Comparison of ENCODE assay signal across 17 cellular contexts in the genomic region with DNA sequence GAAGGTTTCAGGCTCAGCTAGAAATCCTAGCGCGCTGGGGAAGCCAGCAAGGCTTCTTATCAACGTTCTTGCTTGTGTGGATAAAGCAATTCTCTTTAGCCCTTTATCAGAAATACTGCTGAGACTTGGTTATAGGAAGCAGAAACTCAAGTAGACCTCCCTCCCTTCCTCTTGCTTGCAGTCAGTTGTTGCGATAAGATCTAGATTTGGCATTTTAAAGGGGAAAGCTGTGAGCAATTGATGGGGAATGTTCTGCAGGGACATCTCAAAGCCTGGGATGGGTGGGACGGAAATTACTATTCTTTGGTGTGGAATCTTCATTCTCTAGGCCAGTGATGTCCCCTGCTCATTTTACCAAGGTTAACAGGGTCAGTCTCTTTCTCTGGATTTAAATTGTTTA.
DNase-seq lines count a peak whose midpoint lies in the region; ATAC-seq and TF ChIP-seq lines count a peak whose summit lies in the region.
"Had no signal": no experiment of that assay in that cellular context is flagged by ENCODE, and none has a peak within 500 bp of the region (broad histone marks: within the 10 kb centered on the region; RNA-seq: fewer than 3 reads in every experiment).

No MANE protein-coding gene starts in this region.

- no peak overlapping the region for H3K9ac ChIP-seq in NT2/D1 (ENCODE audit: insufficient read length, low read depth)
- no peak overlapping the region for H3K9ac ChIP-seq in neural progenitor cell

- H2AFZ ChIP-seq in neural progenitor cell (replicated peaks) = no peak overlapping the region

- H3K79me2 ChIP-seq in neural progenitor cell (ENCODE audit: low read depth) = no peaks in the 10 kb centered on the region

- H3K9me3 ChIP-seq in NT2/D1 (ENCODE audit: insufficient read depth, low read length) = no peaks in the 10 kb centered on the region
- no peaks in the 10 kb centered on the region for H3K9me3 ChIP-seq in neural progenitor cell (ENCODE audit: low read depth)
- H3K9me3 ChIP-seq: neutrophil, right lobe of liver had no signal

- H3K36me3 Mint-ChIP-seq in neural progenitor cell = no peaks in the 10 kb centered on the region
- H3K36me3 Mint-ChIP-seq: CD4-positive, alpha-beta memory T cell; stimulated activated effector memory CD8-positive, alpha-beta T cell treated with anti-CD3 and anti-CD28 coated beads, Interleukin-12 subunit alpha, Interleukin-12 subunit beta, amount 100 ng/mL, for 72 hours had no signal

- no peak overlapping the region for H3K27ac Mint-ChIP-seq in neural progenitor cell
- H3K27ac Mint-ChIP-seq: CD4-positive, alpha-beta memory T cell; stimulated activated effector memory CD8-positive, alpha-beta T cell treated with anti-CD3 and anti-CD28 coated beads, Interleukin-12 subunit alpha, Interleukin-12 subunit beta, amount 100 ng/mL, for 72 hours had no signal

- H3K4me1 ChIP-seq in NT2/D1 (ENCODE audit: insufficient read depth, insufficient read length) (peaks cover 16% of the 10 kb centered on the region), neural progenitor cell (no peaks in the 10 kb centered on the region)

- peaks cover 3% of the 10 kb centered on the region for H3K9me3 Mint-ChIP-seq in neural progenitor cell
- H3K9me3 Mint-ChIP-seq: CD4-positive, alpha-beta memory T cell; stimulated activated effector memory CD8-positive, alpha-beta T cell treated with anti-CD3 and anti-CD28 coated beads, Interleukin-12 subunit alpha, Interleukin-12 subunit beta, amount 100 ng/mL, for 72 hours had no signal

- H3K4me1 Mint-ChIP-seq in neural progenitor cell = peaks cover 27% of the 10 kb centered on the region
- H3K4me1 Mint-ChIP-seq: stimulated activated effector memory CD8-positive, alpha-beta T cell treated with anti-CD3 and anti-CD28 coated beads, Interleukin-12 subunit alpha, Interleukin-12 subunit beta, amount 100 ng/mL, for 72 hours had no signal

- no peak for ATAC-seq in GM18907 (IDR thresholded peaks at IDR 0.05; ENCODE audit: unreplicated experiment)
- ATAC-seq: stimulated activated effector memory CD8-positive, alpha-beta T cell treated with anti-CD3 and anti-CD28 coated beads, Interleukin-12 subunit alpha, Interleukin-12 subunit beta, amount 100 ng/mL, for 72 hours had no signal

- peak overlapping the region; percentile 87 for H3K4me3 Mint-ChIP-seq in neural progenitor cell
- H3K4me3 Mint-ChIP-seq: stimulated activated effector memory CD8-positive, alpha-beta T cell treated with anti-CD3 and anti-CD28 coated beads, Interleukin-12 subunit alpha, Interleukin-12 subunit beta, amount 100 ng/mL, for 72 hours had no signal

- no peaks in the 10 kb centered on the region for H4K20me1 ChIP-seq in neural progenitor cell (ENCODE audit: low read depth)

- H3K27me3 Mint-ChIP-seq in neural progenitor cell (ENCODE audit: insufficient read depth, low read depth) = peaks cover 42% of the 10 kb centered on the region

- no peak overlapping the region for H3K27ac ChIP-seq in neural progenitor cell
- H3K27ac ChIP-seq: neutrophil, right lobe of liver had no signal

- no peak overlapping the region for H3K4me2 ChIP-seq in neural progenitor cell

- no peaks in the 10 kb centered on the region for H3K36me3 ChIP-seq in NT2/D1 (ENCODE audit: insufficient read depth, insufficient read length, low read length)
- H3K36me3 ChIP-seq in neural progenitor cell = no peaks in the 10 kb centered on the region
- H3K36me3 ChIP-seq: neutrophil, right lobe of liver had no signal

- peak overlapping the region; percentile 63 for H3K4me3 ChIP-seq in NT2/D1 (ENCODE audit: insufficient read length, low read depth)
- peak overlapping the region; percentile 51 for H3K4me3 ChIP-seq in fibroblast of mammary gland (ENCODE audit: control insufficient read depth, low read depth, low read length)
- H3K4me3 ChIP-seq in neural progenitor cell = no peak overlapping the region

- TF ChIP-seq CTCF in fibroblast of mammary gland (conservative IDR thresholded peaks at IDR 0.05; ENCODE audit: control insufficient read depth, insufficient read depth, low read depth, low read length) (no peak), neural progenitor cell (IDR thresholded peaks at IDR 0.05) (no peak)

- H3F3A ChIP-seq in neural progenitor cell (ENCODE audit: low read depth) = no peaks in the 10 kb centered on the region

- DNase-seq in GM03348 (ENCODE audit: low spot score) = peak; percentile 30
- no peak for DNase-seq in NT2/D1 (ENCODE audit: low read depth, low spot score)
- DNase-seq in fibroblast of mammary gland (ENCODE audit: low read depth) = peak; percentile 24
- no peak for DNase-seq in neural progenitor cell (ENCODE audit: low spot score)
- DNase-seq in NCI-H526 treated with DMSO at 0.1 percent for 48 hours (lab: John Stamatoyannopoulos, UW) = no peak
- no peak for DNase-seq in DMS153 treated with DMSO at 0.1 percent for 48 hours (lab: John Stamatoyannopoulos, UW; ENCODE audit: unreplicated experiment)
- no peak for DNase-seq in effector CD8-positive, alpha-beta T cell (lab: John Stamatoyannopoulos, UW)
- DNase-seq: activated CD4-positive, alpha-beta T cell treated with anti-CD3 and anti-CD28 coated beads for 4 hours; activated T-cell treated with anti-CD3 and anti-CD28 coated beads for 4 hours; CD4-positive, alpha-beta memory T cell; erythroblast; NCI-H2081; right lobe of liver; Right ventricle myocardium superior had no signal

- H3K27me3 ChIP-seq in NT2/D1 (ENCODE audit: insufficient read depth, insufficient read length) (peaks cover 38% of the 10 kb centered on the region), neural progenitor cell (peaks cover 62% of the 10 kb centered on the region)
- H3K27me3 ChIP-seq: right lobe of liver had no signal

Comparison
In these comparisons a context has a peak if more than half of its experiments do, and no peak if none do; other contexts are left out.
1. DNase-seq: peak in GM03348 (single experiment) and fibroblast of mammary gland (single experiment); none in NT2/D1 (single experiment), neural progenitor cell (single experiment), NCI-H526 treated with DMSO at 0.1 percent for 48 hours (single experiment), DMS153 treated with DMSO at 0.1 percent for 48 hours (single experiment) and effector CD8-positive, alpha-beta T cell (single experiment).